ENCODE assay signal across 9 cellular contexts in genomic region chr11:27717801-27718229, GRCh38. TPM values are rescaled to one million over a fixed set of nuclear protein-coding genes. Genes with fewer than 3 reads are reported as not detected.
DNase-seq lines count a peak whose midpoint lies in the region; ATAC-seq and TF ChIP-seq lines count a peak whose summit lies in the region.
"Had no signal": no experiment of that assay in that cellular context is flagged by ENCODE, and none has a peak within 500 bp of the region (broad histone marks: within the 10 kb centered on the region; RNA-seq: fewer than 3 reads in every experiment).

No MANE protein-coding gene starts in this region.

- no peak for TF ChIP-seq POLR2A in upper lobe of left lung (IDR thresholded peaks at IDR 0.05)

- H3K4me1 ChIP-seq in NT2/D1 (ENCODE audit: insufficient read depth, insufficient read length) (no peaks in the 10 kb centered on the region), osteoblast (ENCODE audit: insufficient read depth, low read length) (peaks cover 21% of the 10 kb centered on the region), upper lobe of left lung (peaks cover 20 to 28% (median 24%) of the 10 kb centered on the region in 4 donors)

- H2AFZ ChIP-seq in osteoblast (ENCODE audit: low read length) = peak overlapping the region; percentile 73

- in situ Hi-C loops in GM13976 (cut with MboI; ENCODE audit: low sequenced_read_pairs, unreplicated experiment) = loop anchor here (25.0 kb wide), 2 partner anchors 394 to 819 kb away; partner anchors contain the start of genes KIF18A and METTL15

- no peaks in the 10 kb centered on the region for H3K79me2 ChIP-seq in osteoblast (ENCODE audit: insufficient read depth, low read length)

- H3K9me3 ChIP-seq in NT2/D1 (ENCODE audit: insufficient read depth, low read length) = no peaks in the 10 kb centered on the region
- no peaks in the 10 kb centered on the region for H3K9me3 ChIP-seq in osteoblast (ENCODE audit: low read depth, low read length)
- peaks cover 0 to 3% (median 0%) of the 10 kb centered on the region in 4 donors for H3K9me3 ChIP-seq in upper lobe of left lung

- DNase-seq in H7 (no peak), NT2/D1 (ENCODE audit: low read depth, low spot score) (no peak), epithelial cell of proximal tubule (ENCODE audit: low read depth) (no peak), osteoblast (ENCODE audit: insufficient read length, low spot score, missing footprints) (no peak), GM13976 (ENCODE audit: low spot score) (no peak), upper lobe of left lung (no peak)
- DNase-seq: activated CD4-positive, CD25-positive, alpha-beta regulatory T cell; stimulated activated naive CD4-positive, alpha-beta T cell had no signal

- H3K27ac ChIP-seq in osteoblast (ENCODE audit: low read depth, low read length) = peak overlapping the region; percentile 52
- no peak overlapping the region for H3K27ac ChIP-seq in upper lobe of left lung

- TF ChIP-seq EP300 in upper lobe of left lung (IDR thresholded peaks at IDR 0.05) = no peak

- H3K4me3 ChIP-seq in H7 (ENCODE audit: insufficient read depth, low read depth, low read length) = peak overlapping the region; percentile 73
- peak overlapping the region; percentile 42 for H3K4me3 ChIP-seq in NT2/D1 (ENCODE audit: insufficient read length, low read depth)
- H3K4me3 ChIP-seq in epithelial cell of proximal tubule (ENCODE audit: low read depth, low read length) = peak overlapping the region; percentile 64
- H3K4me3 ChIP-seq in osteoblast (ENCODE audit: insufficient read depth, low read length) = peak overlapping the region; percentile 77
- H3K4me3 ChIP-seq in upper lobe of left lung = peak overlapping the region in 1 of 4 donors; percentile 37

- WGBS in upper lobe of left lung, 2 donors = 6 to 12% methylated on average over 8 of the region's 8 CpGs

- peak overlapping the region; percentile 80 for H3K4me2 ChIP-seq in osteoblast (ENCODE audit: insufficient read depth, low read length)

- no peak overlapping the region for H3K9ac ChIP-seq in NT2/D1 (ENCODE audit: insufficient read length, low read depth)

- no peak for ATAC-seq in upper lobe of left lung (ENCODE audit: low FRiP score in 2 of 2)
- no peak for ATAC-seq in GM18517 (IDR thresholded peaks at IDR 0.05; ENCODE audit: unreplicated experiment)

- H3K27me3 ChIP-seq in H7 (ENCODE audit: control insufficient read depth, insufficient read depth, low read length) (peaks cover 29% of the 10 kb centered on the region), NT2/D1 (ENCODE audit: insufficient read depth, insufficient read length) (peaks cover 35% of the 10 kb centered on the region), osteoblast (ENCODE audit: insufficient read depth, low read length) (peaks cover 20% of the 10 kb centered on the region), upper lobe of left lung (peaks cover 0 to 54% (median 29%) of the 10 kb centered on the region in 4 donors)

- TF ChIP-seq CTCF in epithelial cell of proximal tubule (conservative IDR thresholded peaks at IDR 0.05; ENCODE audit: low read depth, low read length) (no peak), osteoblast (IDR thresholded peaks at IDR 0.05; ENCODE audit: extremely low read depth, low read depth, low read length) (no peak), GM13976 (IDR thresholded peaks at IDR 0.05; ENCODE audit: borderline replicate concordance, control extremely low read depth, extremely low read depth, insufficient read depth, missing control alignments) (no peak), upper lobe of left lung (IDR thresholded peaks at IDR 0.05) (no peak)

- H4K20me1 ChIP-seq in osteoblast (ENCODE audit: insufficient read depth, low read length) = no peaks in the 10 kb centered on the region

- H3K36me3 ChIP-seq in H7 (replicated peaks; ENCODE audit: control insufficient read depth, insufficient read depth, low read length) = no peaks in the 10 kb centered on the region
- no peaks in the 10 kb centered on the region for H3K36me3 ChIP-seq in NT2/D1 (ENCODE audit: insufficient read depth, insufficient read length, low read length)
- H3K36me3 ChIP-seq in osteoblast (ENCODE audit: insufficient read depth, low read length) = no peaks in the 10 kb centered on the region
- no peaks in the 10 kb centered on the region for H3K36me3 ChIP-seq in upper lobe of left lung

RNA-seq across cellular contexts. Expression of gene BDNF, which starts 17.6 kb away (rescaled TPM):
- total RNA-seq in H7 (2014; rRNA removed; shearing (Covaris generic)) = 2.2 and 2.9 TPM in 2 replicates
- total RNA-seq in epithelial cell of proximal tubule (5.8 and 9.5 TPM in 2 replicates), osteoblast (6.9 and 8.0 TPM in 2 replicates), upper lobe of left lung (1 to 10 TPM; 1.0 to 5.4 (median 3.8) TPM)
